ENCODE assay signal across 10 cellular contexts in genomic region chr13:62327367-62327766, GRCh38.
"Had no signal": no experiment of that assay in that cellular context is flagged by ENCODE, and none has a peak within 500 bp of the region (broad histone marks: within the 10 kb centered on the region; RNA-seq: fewer than 3 reads in every experiment).

No MANE protein-coding gene starts in this region.

- H3K9ac ChIP-seq: GM23248 had no signal

- H3K27ac ChIP-seq: GM23248 had no signal

- DNase-seq: GM23248, GOT3, H9, HCEC 1CT, HFFc6, IMR-90, KG1 had no signal

- H3K4me3 ChIP-seq: GM23248, K562 had no signal

- H2AFZ ChIP-seq: GM23248 had no signal

- ATAC-seq: K562 had no signal

- FAIRE-seq: H54, HTR-8/SVneo, K562 had no signal
